In genomic region chr12:105053116-105053572, GRCh38 we compare ENCODE assay signal across 8 cellular contexts. TPM values are rescaled to one million over a fixed set of nuclear protein-coding genes. Genes with fewer than 3 reads are reported as not detected.
DNase-seq lines count a peak whose midpoint lies in the region; ATAC-seq, FAIRE-seq and TF ChIP-seq lines count a peak whose summit lies in the region.

No MANE protein-coding gene starts in this region.

- DNase-seq in Daoy (ENCODE audit: low read depth) (peak; percentile 65), NCI-H2227 treated with DMSO at 0.1 percent for 48 hours (lab: John Stamatoyannopoulos, UW) (peak; percentile 68), bronchial epithelial cell (ENCODE audit: low read depth) (peak; percentile 68), kidney (no peak)
- DNase-seq in stimulated activated CD4-positive, alpha-beta T cell treated with anti-CD3 and anti-CD28 coated beads, Interleukin-1b, Interleukin-23, amount 100 ng/mL, for 48 hours = peak; percentile 75

- peaks cover 13% of the 10 kb centered on the region for H3K36me3 ChIP-seq in bronchial epithelial cell (ENCODE audit: control insufficient read depth, insufficient read depth, low read length)
- no peaks in the 10 kb centered on the region for H3K36me3 ChIP-seq in kidney (ENCODE audit: control insufficient read depth in 1 of 2, insufficient read depth in 2 of 2, low read length in 2 of 2)

- no peak overlapping the region for H3K4me3 ChIP-seq in WI38 (ENCODE audit: low read depth, low read length)
- no peak overlapping the region for H3K4me3 ChIP-seq in bronchial epithelial cell (ENCODE audit: low read depth, low read length)
- H3K4me3 ChIP-seq in kidney (ENCODE audit: low read length in 2 of 2) = no peak overlapping the region

- ATAC-seq in HG02973 (IDR thresholded peaks at IDR 0.05; ENCODE audit: unreplicated experiment) (peak; percentile 57), GM19467 (IDR thresholded peaks at IDR 0.05; ENCODE audit: unreplicated experiment) (no peak)

- no peak overlapping the region for H3K9ac ChIP-seq in kidney (ENCODE audit: low read length in 2 of 2)

- no peaks in the 10 kb centered on the region for H3K27me3 ChIP-seq in bronchial epithelial cell (ENCODE audit: control insufficient read depth, insufficient read depth, low read length)

- intact Hi-C loops in kidney (cut with DNase I) = loop anchor here (10.0 kb wide), 1 partner anchor 678 kb away; no protein-coding TSS in a partner anchor

- no peaks in the 10 kb centered on the region for H3K4me1 ChIP-seq in kidney (ENCODE audit: control insufficient read depth in 1 of 2, insufficient read depth in 1 of 2, low read depth in 1 of 2, low read length in 2 of 2)

- FAIRE-seq in bronchial epithelial cell (lab: Jason Lieb, UNC) (no peak), kidney (lab: Jason Lieb, UNC) (peak; percentile 25)

- H3K27ac ChIP-seq in kidney (ENCODE audit: low read depth in 2 of 2, low read length in 2 of 2) = no peak overlapping the region

- TF ChIP-seq CTCF in WI38 (IDR thresholded peaks at IDR 0.05; ENCODE audit: low read depth, low read length) = peak; percentile 80
- peak; percentile 85 for TF ChIP-seq CTCF in bronchial epithelial cell (IDR thresholded peaks at IDR 0.05; ENCODE audit: insufficient read depth, low read length, severe bottlenecking)
- TF ChIP-seq CTCF in kidney (IDR thresholded peaks at IDR 0.05; ENCODE audit: borderline replicate concordance, extremely low read depth, insufficient read depth) = peak; percentile 89

- H3K9me3 ChIP-seq in kidney (ENCODE audit: control insufficient read depth in 1 of 2, low read length in 2 of 2) = no peaks in the 10 kb centered on the region

RNA-seq across cellular contexts. Expression of gene ALDH1L2, which starts 31.1 kb away (rescaled TPM):
- 0.83 and 5.7 TPM in 2 replicates for total RNA-seq in Daoy (2014; rRNA removed; shearing (Covaris generic))
- 34.2 and 35.7 TPM in 2 replicates for total RNA-seq in bronchial epithelial cell
- total RNA-seq in kidney = 17.2 TPM
- 0.28 TPM for polyA plus RNA-seq in kidney (ENCODE audit: insufficient read depth, low read depth, low replicate concordance)

RNA-seq across cellular contexts. Expression of gene WASHC4, which starts 54.4 kb away (rescaled TPM):
- 48.0 and 52.3 TPM in 2 replicates for total RNA-seq in Daoy (2014; rRNA removed; shearing (Covaris generic))
- total RNA-seq in bronchial epithelial cell (52.5 and 60.8 TPM in 2 replicates), kidney (63.6 TPM)
- 10.7 TPM for polyA plus RNA-seq in kidney (ENCODE audit: insufficient read depth, low read depth, low replicate concordance)
